In the genomic region with DNA sequence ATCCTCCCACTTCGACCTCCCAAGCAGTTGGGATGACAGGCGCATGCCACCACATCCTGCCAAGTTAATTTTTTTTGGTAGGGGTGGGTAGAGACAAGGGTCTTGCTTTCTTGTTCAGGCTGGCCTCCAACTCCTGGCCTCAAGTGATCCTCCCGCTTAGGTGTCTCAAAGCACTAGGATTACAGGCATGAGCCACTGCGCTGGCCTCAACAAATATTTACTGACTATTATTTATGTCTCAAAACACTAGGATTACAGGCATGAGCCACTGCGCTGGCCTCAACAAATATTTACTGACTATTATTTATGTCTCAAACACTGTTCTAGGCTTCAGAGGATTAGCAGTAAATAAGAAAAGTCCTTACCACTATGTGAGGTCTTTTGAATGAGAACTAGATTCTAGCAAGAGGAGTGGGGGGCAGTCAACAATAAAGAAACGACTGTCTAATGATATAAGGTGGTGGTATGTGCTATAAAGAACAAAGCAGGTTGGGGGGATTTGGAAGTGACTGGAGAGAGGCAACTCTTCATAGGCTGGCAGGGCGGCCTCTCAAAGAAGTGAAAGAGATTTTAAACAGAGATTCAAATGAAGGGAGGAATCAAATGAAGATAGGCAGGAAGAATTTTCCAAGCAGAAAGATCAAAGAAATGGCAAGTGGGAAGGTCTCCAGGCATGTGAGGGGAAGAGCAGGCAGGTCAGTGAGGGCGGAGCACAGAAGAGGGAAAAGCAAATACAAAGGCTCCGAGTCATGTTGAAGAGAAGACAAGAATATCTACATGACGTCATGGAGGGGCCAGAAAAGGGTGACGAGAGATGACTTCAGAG, we compare ENCODE assay signal across 16 cellular contexts. TPM values are rescaled to one million over a fixed set of nuclear protein-coding genes. Genes with fewer than 3 reads are reported as not detected.
DNase-seq lines count a peak whose midpoint lies in the region; ATAC-seq and TF ChIP-seq lines count a peak whose summit lies in the region.
"Had no signal": no experiment of that assay in that cellular context is flagged by ENCODE, and none has a peak within 500 bp of the region (broad histone marks: within the 10 kb centered on the region; RNA-seq: fewer than 3 reads in every experiment).

No MANE protein-coding gene starts in this region.

- ATAC-seq in left lobe of liver (peak; percentile 23), GM21717 (IDR thresholded peaks at IDR 0.05; ENCODE audit: unreplicated experiment) (no peak)
- ATAC-seq: naive thymus-derived CD8-positive, alpha-beta T cell; T-helper 17 cell had no signal

- CTCF ChIA-PET in Caco-2 (lab: Charles Lee): no interaction called here

- BruUV-seq in Caco-2 (replicated peaks; lab: Mats Ljungman, UMichigan): no TSS peak

- H3K36me3 ChIP-seq in Caco-2 (ENCODE audit: control insufficient read depth, insufficient read depth, low read length): no peaks in the 10 kb centered on the region
- H3K36me3 ChIP-seq: BE2C, suprapubic skin had no signal

- intact Hi-C loops in Caco-2 (cut with micrococcal nuclease; ENCODE audit: unreplicated experiment): loop anchor here (1.0 kb wide), 4 partner anchors 12 to 99 kb away; no protein-coding TSS in a partner anchor

- H3K27me3 ChIP-seq in Caco-2 (replicated peaks; ENCODE audit: control insufficient read depth, insufficient read depth, low read length): no peaks in the 10 kb centered on the region
- H3K27me3 ChIP-seq: BE2C, suprapubic skin had no signal

- peaks cover 11% of the 10 kb centered on the region for H3K9me3 Mint-ChIP-seq in Caco-2 (ENCODE audit: unreplicated experiment)
- H3K9me3 Mint-ChIP-seq: naive thymus-derived CD8-positive, alpha-beta T cell had no signal

- peak overlapping the region; percentile 93 for H3K27ac Mint-ChIP-seq in Caco-2 (ENCODE audit: unreplicated experiment)
- H3K27ac Mint-ChIP-seq: naive thymus-derived CD8-positive, alpha-beta T cell; T-helper 17 cell had no signal

- POLR2A ChIA-PET in Caco-2 (lab: Charles Lee): no interaction called here

- DNase-seq in Caco-2 (peak; percentile 89 to 90), HT1080 (ENCODE audit: low read depth) (peak; percentile 32), SHP77 treated with DMSO at 0.1 percent for 48 hours (lab: John Stamatoyannopoulos, UW) (peak; percentile 7), left lobe of liver (ENCODE audit: low spot score) (no peak), pons (ENCODE audit: low spot score) (no peak)
- DNase-seq in activated CD4-positive, alpha-beta T cell treated with anti-CD3 and anti-CD28 coated beads, Interleukin-2, amount 50 U/mL, for 4 hours: no peak
- no peak for DNase-seq in activated naive CD4-positive, alpha-beta T cell treated with anti-CD3 and anti-CD28 coated beads, Interleukin-2, amount 50 U/mL, for 16 hours
- DNase-seq: activated CD4-positive, alpha-beta T cell treated with anti-CD3 and anti-CD28 coated beads for 48 hours; activated T-cell treated with anti-CD3 and anti-CD28 coated beads, Interleukin-2, amount 50 U/mL, for 1 hour; BE2C; cerebellar nuclear complex; naive thymus-derived CD8-positive, alpha-beta T cell; NCI-H226; T-helper 17 cell had no signal

- H3K4me1 ChIP-seq in Caco-2: peaks cover 40% of the 10 kb centered on the region
- H3K4me1 ChIP-seq: BE2C, suprapubic skin had no signal

- no peaks in the 10 kb centered on the region for H3K27me3 Mint-ChIP-seq in Caco-2 (ENCODE audit: insufficient read depth, unreplicated experiment)

- no peak for TF ChIP-seq CTCF in Caco-2 (IDR thresholded peaks at IDR 0.05; ENCODE audit: insufficient read depth in 1 of 2, low read depth in 1 of 2, low read length in 1 of 2, severe bottlenecking in 1 of 2, unreplicated experiment in 1 of 2)

- peaks cover 27% of the 10 kb centered on the region for H3K4me1 Mint-ChIP-seq in Caco-2 (ENCODE audit: low read depth, unreplicated experiment)

- peak overlapping the region; percentile 52 for H3K4me3 Mint-ChIP-seq in Caco-2 (ENCODE audit: unreplicated experiment)
- H3K4me3 Mint-ChIP-seq: naive thymus-derived CD8-positive, alpha-beta T cell; T-helper 17 cell had no signal

- H3K9me3 ChIP-seq in Caco-2: no peaks in the 10 kb centered on the region; the same call in 1 of the 2 replicates
- H3K9me3 ChIP-seq: BE2C, suprapubic skin had no signal

- no peak overlapping the region for H3K4me3 ChIP-seq in Caco-2 (ENCODE audit: low read depth, low read length)
- H3K4me3 ChIP-seq: suprapubic skin had no signal

- H3K36me3 Mint-ChIP-seq in Caco-2 (ENCODE audit: insufficient read depth, unreplicated experiment): peaks cover 9% of the 10 kb centered on the region
- H3K36me3 Mint-ChIP-seq: naive thymus-derived CD8-positive, alpha-beta T cell had no signal

RNA-seq across cellular contexts. Expression of a gene that starts 12.7 kb away (rescaled TPM):
- total RNA-seq in Caco-2 (2022) (76.3 and 100 TPM in 2 replicates), left lobe of liver (818 TPM)
- total RNA-seq in HT1080 (2014; rRNA removed; shearing (Covaris generic)): 6.0 and 6.6 TPM in 2 replicates
- 7.4 and 7.6 TPM in 2 replicates for polyA plus RNA-seq in HT1080 (2015; cell fraction: cytosol; rRNA removed)
- polyA plus RNA-seq in HT1080 (2015; cell fraction: nucleus; rRNA removed): 7.8 and 10.2 TPM in 2 replicates

Comparison
In these comparisons a context has a peak if more than half of its experiments do, and no peak if none do; other contexts are left out.
1. DNase-seq: peak in Caco-2 (2 of 2), HT1080 (single experiment) and SHP77 treated with DMSO at 0.1 percent for 48 hours (single experiment); none in left lobe of liver (single experiment), pons (single experiment), activated CD4-positive, alpha-beta T cell treated with anti-CD3 and anti-CD28 coated beads, Interleukin-2, amount 50 U/mL, for 4 hours (0 of 2) and activated naive CD4-positive, alpha-beta T cell treated with anti-CD3 and anti-CD28 coated beads, Interleukin-2, amount 50 U/mL, for 16 hours (single experiment).
2. RNA of a gene that starts 12.7 kb away (total RNA-seq): 818 TPM in left lobe of liver (single experiment) and 76.3 to 100 TPM in Caco-2; 6.0 to 6.6 TPM in HT1080; every median in the first group is over 10 times any median in the second.